ENCODE assay signal across 16 cellular contexts in genomic region chr6:43339168-43339567, GRCh38. TPM values are rescaled to one million over a fixed set of nuclear protein-coding genes. Genes with fewer than 3 reads are reported as not detected.
DNase-seq lines count a peak whose midpoint lies in the region; ATAC-seq, FAIRE-seq and TF ChIP-seq lines count a peak whose summit lies in the region.
"Had no signal": no experiment of that assay in that cellular context is flagged by ENCODE, and none has a peak within 500 bp of the region (broad histone marks: within the 10 kb centered on the region; RNA-seq: fewer than 3 reads in every experiment).

No MANE protein-coding gene starts in this region.

- H4K20me1 ChIP-seq in GM12878 (ENCODE audit: control insufficient read depth, insufficient read depth) = peaks cover 2% of the 10 kb centered on the region; the same call in 1 of the 2 replicates

- H3K36me3 ChIP-seq in GM12878 (ENCODE audit: control insufficient read depth in 2 of 2, insufficient read depth in 2 of 2, low read length in 1 of 2) (peaks cover 13 to 51% of the 10 kb centered on the region in 2 experiments), upper lobe of left lung (peaks cover 12 to 72% (median 51%) of the 10 kb centered on the region in 4 donors)

- TF ChIP-seq CTCF in GM12878 (IDR thresholded peaks at IDR 0.05 in 2 of 3, conservative IDR thresholded peaks at IDR 0.05 in 1 of 3; ENCODE audit: control insufficient read depth in 2 of 3, extremely low read depth in 1 of 3, insufficient read depth in 1 of 3, low read depth in 3 of 3, low read length in 3 of 3) = no peak
- TF ChIP-seq CTCF in foreskin fibroblast (IDR thresholded peaks at IDR 0.05; ENCODE audit: low read depth, low read length) = no peak
- TF ChIP-seq CTCF in upper lobe of left lung (IDR thresholded peaks at IDR 0.05) = no peak

- peak overlapping the region; percentile 66 for H3K4me2 ChIP-seq in GM12878 (ENCODE audit: control insufficient read depth, insufficient read depth)

- TF ChIP-seq RAD21 in GM12878 (IDR thresholded peaks at IDR 0.05; ENCODE audit: insufficient read depth, low read depth, low read length) = no peak

- H3K4me3 ChIP-seq in GM12878 (no peak overlapping the region), foreskin fibroblast (ENCODE audit: low read depth in 1 of 2, low read length in 2 of 2) (no peak overlapping the region), upper lobe of left lung (no peak overlapping the region)
- H3K4me3 ChIP-seq: lung had no signal

- TF ChIP-seq EP300 in GM12878 (IDR thresholded peaks at IDR 0.05; ENCODE audit: borderline replicate concordance in 1 of 2, control insufficient read depth in 1 of 2, low read depth in 2 of 2, low read length in 2 of 2) = peak; percentile 42 to 66; a peak in 1 of 4 replicates
- no peak for TF ChIP-seq EP300 in upper lobe of left lung (IDR thresholded peaks at IDR 0.05)

- POLR2A ChIA-PET in GM12878 (lab: Charles Lee) = interaction anchor here (0.5 to 4.8 kb wide), 22 partner anchors 10 to 315 kb away, joined by 3 to 53 read pairs (median 5); partner anchors contain the start of genes CRIP3 and ZNF318

- intact Hi-C loops in GM12878 (cut with micrococcal nuclease; ENCODE audit: unreplicated experiment) = loop anchor here (1.0 to 2.0 kb wide), 3 partner anchors 28 to 44 kb away; no protein-coding TSS in a partner anchor

- H3K27ac ChIP-seq in GM12878 (ENCODE audit: control insufficient read depth, insufficient read depth) (peak overlapping the region; percentile 88), upper lobe of left lung (no peak overlapping the region)
- H3K27ac ChIP-seq: brain microvascular endothelial cell had no signal

- ATAC-seq in GM18867 (IDR thresholded peaks at IDR 0.05; ENCODE audit: unreplicated experiment) (peak; percentile 68), GM21447 (IDR thresholded peaks at IDR 0.05; ENCODE audit: unreplicated experiment) (peak; percentile 73), HG03060 (IDR thresholded peaks at IDR 0.05; ENCODE audit: low read depth, unreplicated experiment) (peak; percentile 55), GM12878 (peak; percentile 92), upper lobe of left lung (ENCODE audit: low FRiP score in 2 of 2) (no peak)

- SMC1A ChIA-PET in GM12878 (lab: Charles Lee; ENCODE audit: uncharacterized antibody, unreplicated experiment) = interaction anchor here (1.0 to 10.9 kb wide), 15 partner anchors 10 to 115 kb away, joined by 3 to 238 read pairs (median 11); partner anchors contain the start of genes CRIP3 and ZNF318

- in situ Hi-C loops in GM12878 (cut with MboI) = no loop called here

- H2AFZ ChIP-seq in GM12878 (ENCODE audit: control insufficient read depth, low read depth, low read length) = no peak overlapping the region

- peaks cover 31% of the 10 kb centered on the region for H3K4me1 ChIP-seq in GM12878 (ENCODE audit: control insufficient read depth, insufficient read depth, low read length)
- no peaks in the 10 kb centered on the region for H3K4me1 ChIP-seq in upper lobe of left lung

- no TSS peak for BruUV-seq in GM12878 (replicated peaks; lab: Mats Ljungman, UMichigan)

- FAIRE-seq in GM12878 (lab: Jason Lieb, UNC) = peak; percentile 7

- TF ChIP-seq POLR2A in GM12878 (IDR thresholded peaks at IDR 0.05; ENCODE audit: low read depth, low read length) = no peak; the same call in 1 of the 2 replicates
- TF ChIP-seq POLR2A in upper lobe of left lung (IDR thresholded peaks at IDR 0.05) = no peak

- DNase-seq in GM12878 (ENCODE audit: low read depth, low spot score) (peak; percentile 55), SHP77 treated with DMSO at 0.1 percent for 48 hours (lab: John Stamatoyannopoulos, UW) (no peak), foreskin fibroblast (no peak), upper lobe of left lung (no peak), AG08395 (ENCODE audit: low spot score) (no peak)
- DNase-seq: activated T-cell treated with anti-CD3 and anti-CD28 coated beads for 4 hours, brain microvascular endothelial cell, hypothalamus, NCI-H526 treated with DMSO at 0.1 percent for 48 hours, SHP77 had no signal

- CTCF ChIA-PET in GM12878 (lab: Yijun Ruan, JAX) = interaction anchor here (1.0 to 7.9 kb wide), 11 partner anchors 15 to 47 kb away, joined by 3 to 83 read pairs (median 4); no protein-coding TSS in a partner anchor

- WGBS in GM12878 (ENCODE audit: insufficient coverage, insufficient replicate concordance, low lambda C conversion rate, missing lambda C conversion rate) = 43% methylated on average over 4 of the region's 4 CpGs
- WGBS in upper lobe of left lung, 2 donors = 88 to 94% methylated on average over 4 of the region's 4 CpGs

- peak overlapping the region; percentile 41; the same call in 1 of the 2 replicates for H3K9ac ChIP-seq in GM12878 (ENCODE audit: control insufficient read depth, insufficient read depth, low read length)

- peaks cover 3% of the 10 kb centered on the region for H3K79me2 ChIP-seq in GM12878 (ENCODE audit: control insufficient read depth, insufficient read depth, low read length)

- H3K9me3 ChIP-seq in GM12878 (replicated peaks; ENCODE audit: control insufficient read depth, insufficient read depth, low read length) (no peaks in the 10 kb centered on the region), upper lobe of left lung (no peaks in the 10 kb centered on the region)

- RAD21 ChIA-PET in GM12878 (lab: Charles Lee; ENCODE audit: unreplicated experiment) = interaction anchor here (1.1 to 3.9 kb wide), 16 partner anchors 17 to 73 kb away, joined by 4 to 68 read pairs (median 8); partner anchors contain the start of genes CRIP3 and ZNF318

- H3K27me3 ChIP-seq in GM12878 (replicated peaks in 1 of 2; ENCODE audit: control insufficient read depth in 2 of 2, insufficient read depth in 2 of 2, low read length in 1 of 2) (no peaks in the 10 kb centered on the region), upper lobe of left lung (no peaks in the 10 kb centered on the region)
- H3K27me3 ChIP-seq: brain microvascular endothelial cell had no signal

TF ChIP-seq in GM12878, 131 proteins besides CTCF, POLR2A, EP300 and RAD21 (continues in another document):
- peak; percentile 6; the same call in 1 of the 2 replicates for TF ChIP-seq POLR2AphosphoS2 (IDR thresholded peaks at IDR 0.05; ENCODE audit: low read depth, low read length)
- no peak for TF ChIP-seq WRNIP1 (IDR thresholded peaks at IDR 0.05; ENCODE audit: borderline replicate concordance, low read depth, low read length)

RNA-seq across cellular contexts. Expression of gene ZNF318, which starts 30.3 kb away (rescaled TPM):
- total RNA-seq in GM12878 (2013; cell fraction: nucleolus; rRNA removed) = 123 and 126 TPM in 2 replicates
- total RNA-seq in GM12878 (2014; rRNA removed) = 15.1 and 16.1 TPM in 2 replicates
- total RNA-seq in GM12878 (2014; rRNA removed; fragmentation: Illumina TruSeq; extraction: Trizol) = 12.3 and 13.0 TPM in 2 replicates
- total RNA-seq in GM12878 (2021) = 27.9 and 29.3 TPM in 2 replicates
- 41.6 TPM for polyA plus RNA-seq in GM12878 (2011; ENCODE audit: low read depth)
- polyA plus RNA-seq in GM12878 (2011; rRNA removed) = 79.8 and 83.9 TPM in 2 replicates
- polyA plus RNA-seq in GM12878 (2011; cell fraction: cytosol; rRNA removed) = 63.6 and 73.5 TPM in 2 replicates
- 134 and 192 TPM in 2 replicates for polyA plus RNA-seq in GM12878 (2011; cell fraction: nucleus; rRNA removed)
- polyA plus RNA-seq in GM12878 (2012) = 45.1 and 74.2 TPM in 2 replicates
- 23.8 and 28.7 TPM in 2 replicates for polyA plus RNA-seq in GM12878 (2014; fragmentation: Illumina TruSeq; extraction: Trizol)
- 1 to 10 TPM; 4.8 to 6.3 TPM for polyA plus RNA-seq in GM12878 (2014; fragmentation: Nextera tagmentation; extraction: Ambion mirVana)
- 16.1 and 16.6 TPM in 2 replicates for polyA plus RNA-seq in GM12878 (2014; rRNA removed)
- polyA plus RNA-seq in GM12878 (2016; fragmentation: Nextera tagmentation; extraction: Ambion mirVana) = 10 to 100 TPM in 1 of 2 experiments, 1 to 10 TPM in 1; 3.4 to 11.1 TPM
- polyA minus RNA-seq in GM12878 (2011; rRNA and poly(A)+ RNA removed) = 153 and 156 TPM in 2 replicates
- polyA minus RNA-seq in GM12878 (2011; cell fraction: cytosol; rRNA and poly(A)+ RNA removed) = 48.2 and 52.8 TPM in 2 replicates
- polyA minus RNA-seq in GM12878 (2011; cell fraction: nucleus; rRNA and poly(A)+ RNA removed) = 82.8 and 88.9 TPM in 2 replicates
- total RNA-seq in upper lobe of left lung = 10 to 100 TPM; 10.3 to 19.9 (median 15.3) TPM

RNA-seq across cellular contexts. Expression of gene CRIP3, which starts 30.5 kb away (rescaled TPM):
- 14.3 and 16.8 TPM in 2 replicates for total RNA-seq in GM12878 (2013; cell fraction: nucleolus; rRNA removed)
- total RNA-seq in GM12878 (2014; rRNA removed) (1.6 and 2.5 TPM in 2 replicates), GM12878 (2014; rRNA removed; fragmentation: Illumina TruSeq; extraction: Trizol) (1.7 and 1.8 TPM in 2 replicates), GM12878 (2021) (1.6 and 2.2 TPM in 2 replicates), upper lobe of left lung (1 to 10 TPM in 1 of 6 donors, not detected in 5; 1.5 TPM)
- 6.4 TPM for polyA plus RNA-seq in GM12878 (2011; ENCODE audit: low read depth)
- polyA plus RNA-seq in GM12878 (2011; rRNA removed) (6.4 and 9.2 TPM in 2 replicates), GM12878 (2014; fragmentation: Illumina TruSeq; extraction: Trizol) (1.8 and 2.8 TPM in 2 replicates), GM12878 (2014; fragmentation: Nextera tagmentation; extraction: Ambion mirVana) (1 to 10 TPM; 1.7 to 2.3 TPM), GM12878 (2014; rRNA removed) (2.6 and 3.8 TPM in 2 replicates), GM12878 (2016; fragmentation: Nextera tagmentation; extraction: Ambion mirVana) (1 to 10 TPM; 1.5 to 1.8 TPM)
- 7.1 and 12.2 TPM in 2 replicates for polyA plus RNA-seq in GM12878 (2011; cell fraction: cytosol; rRNA removed)
- polyA plus RNA-seq in GM12878 (2011; cell fraction: nucleus; rRNA removed) = 46.8 and 55.0 TPM in 2 replicates
- 11.6 and 16.9 TPM in 2 replicates for polyA plus RNA-seq in GM12878 (2012)
- 7.2 and 17.1 TPM in 2 replicates for polyA minus RNA-seq in GM12878 (2011; rRNA and poly(A)+ RNA removed)
- 2.1 and 4.7 TPM in 2 replicates for polyA minus RNA-seq in GM12878 (2011; cell fraction: cytosol; rRNA and poly(A)+ RNA removed)
- 11.8 and 14.3 TPM in 2 replicates for polyA minus RNA-seq in GM12878 (2011; cell fraction: nucleus; rRNA and poly(A)+ RNA removed)
- total RNA-seq: MCF 10A, osteoblast had no signal

RNA-seq across cellular contexts. Expression of gene SLC22A7, which starts 41.1 kb away (rescaled TPM):
- not detected in 2 replicates for total RNA-seq in GM12878 (2013; cell fraction: nucleolus; rRNA removed)
- total RNA-seq in GM12878 (2014; rRNA removed) = not detected in 2 replicates
- total RNA-seq in GM12878 (2014; rRNA removed; fragmentation: Illumina TruSeq; extraction: Trizol) = not detected in 2 replicates
- total RNA-seq in GM12878 (2021) = 0.31 TPM in 1 of 2 replicates, not detected in the other
- not detected for polyA plus RNA-seq in GM12878 (2011; ENCODE audit: low read depth)
- polyA plus RNA-seq in GM12878 (2011; rRNA removed) = not detected in 2 replicates
- not detected in 2 replicates for polyA plus RNA-seq in GM12878 (2011; cell fraction: cytosol; rRNA removed)
- polyA plus RNA-seq in GM12878 (2011; cell fraction: nucleus; rRNA removed) = not detected in 2 replicates
- polyA plus RNA-seq in GM12878 (2012) = 0.24 and 0.50 TPM in 2 replicates
- not detected in 2 replicates for polyA plus RNA-seq in GM12878 (2014; fragmentation: Illumina TruSeq; extraction: Trizol)
- not detected for polyA plus RNA-seq in GM12878 (2014; fragmentation: Nextera tagmentation; extraction: Ambion mirVana)
- polyA plus RNA-seq in GM12878 (2014; rRNA removed) = not detected in 2 replicates
- under 1 TPM in 1 of 2 experiments, not detected in 1; 0.08 TPM for polyA plus RNA-seq in GM12878 (2016; fragmentation: Nextera tagmentation; extraction: Ambion mirVana)
- polyA minus RNA-seq in GM12878 (2011; rRNA and poly(A)+ RNA removed) = not detected in 2 replicates
- polyA minus RNA-seq in GM12878 (2011; cell fraction: cytosol; rRNA and poly(A)+ RNA removed) = not detected in 2 replicates
- polyA minus RNA-seq in GM12878 (2011; cell fraction: nucleus; rRNA and poly(A)+ RNA removed) = not detected in 2 replicates
- total RNA-seq in upper lobe of left lung = not detected
- total RNA-seq: lung, MCF 10A, osteoblast had no signal
- polyA plus RNA-seq: lung had no signal

Comparison
In these comparisons a context has a peak if more than half of its experiments do, and no peak if none do; other contexts are left out.
1. ATAC-seq: peak in GM18867 (single experiment), GM21447 (single experiment), HG03060 (single experiment) and GM12878 (single experiment); none in upper lobe of left lung (0 of 2).